ENCODE assay signal across 8 cellular contexts in the genomic region with DNA sequence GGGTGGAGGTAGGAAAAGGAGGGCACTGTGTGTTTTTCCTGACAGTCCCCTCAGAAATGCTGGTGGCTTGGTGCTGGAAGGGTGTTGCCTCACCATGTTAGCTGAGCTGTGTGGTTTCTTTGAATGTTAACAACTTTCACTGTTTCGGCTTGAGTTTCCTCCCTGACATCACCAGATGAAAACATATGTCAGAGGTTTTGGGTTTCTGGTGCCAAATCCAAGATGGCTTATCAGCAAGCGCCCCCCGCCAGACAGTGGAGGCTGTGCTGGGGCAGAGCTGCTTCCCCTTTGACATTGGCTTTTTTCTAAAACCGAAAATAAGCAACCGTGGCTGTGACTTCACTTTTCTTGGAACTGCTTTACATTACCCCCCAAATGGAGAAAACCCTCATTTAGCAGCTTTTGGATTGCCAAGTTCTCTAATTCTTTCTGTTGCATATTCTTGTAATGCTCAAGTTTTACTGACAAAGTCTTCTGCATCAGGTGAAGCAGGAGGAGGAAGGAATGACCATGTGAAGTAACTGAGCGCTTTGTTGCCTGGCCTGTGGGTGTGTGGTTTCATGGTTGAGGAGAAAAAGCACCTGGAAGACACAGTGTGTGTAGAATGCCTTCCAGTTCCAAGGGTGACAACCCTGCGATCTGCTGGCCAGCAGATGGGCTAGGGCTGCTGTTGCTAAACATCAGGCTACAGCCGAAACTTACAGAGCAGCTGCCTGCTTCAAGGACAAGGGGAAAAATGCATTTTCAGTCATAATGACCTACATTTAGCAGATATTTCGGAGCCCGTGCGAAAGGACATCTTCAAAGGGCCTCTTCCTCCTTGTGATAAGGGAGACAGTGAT. TPM values are rescaled to one million over a fixed set of nuclear protein-coding genes. Genes with fewer than 3 reads are reported as not detected.
DNase-seq lines count a peak whose midpoint lies in the region; ATAC-seq and FAIRE-seq lines count a peak whose summit lies in the region.

No MANE protein-coding gene starts in this region.

- peak overlapping the region; percentile 21 for H3K4me3 Mint-ChIP-seq in activated naive CD4-positive, alpha-beta T cell treated with anti-CD3 and anti-CD28 coated beads, Interleukin-2, amount 50 U/mL, for 24 hours

- no peaks in the 10 kb centered on the region for H3K27me3 Mint-ChIP-seq in activated naive CD4-positive, alpha-beta T cell treated with anti-CD3 and anti-CD28 coated beads, Interleukin-2, amount 50 U/mL, for 24 hours

- H3K36me3 ChIP-seq in SK-N-MC (ENCODE audit: insufficient read depth, low read length), result peaks cover 12% of the 10 kb centered on the region; the same call in 1 of the 2 replicates
- H3K36me3 ChIP-seq in small intestine (ENCODE audit: control insufficient read depth in 2 of 2, insufficient read depth in 2 of 2, low read length in 2 of 2), result peaks cover 0 to 4% of the 10 kb centered on the region in 2 donors

- 51 to 83% (median 66%) methylated on average over 11 of the region's 11 CpGs for WGBS in small intestine, 3 donors

- peaks cover 65% of the 10 kb centered on the region for H3K4me1 Mint-ChIP-seq in activated naive CD4-positive, alpha-beta T cell treated with anti-CD3 and anti-CD28 coated beads, Interleukin-2, amount 50 U/mL, for 24 hours

- peak overlapping the region; percentile 66 for H3K27ac Mint-ChIP-seq in activated naive CD4-positive, alpha-beta T cell treated with anti-CD3 and anti-CD28 coated beads, Interleukin-2, amount 50 U/mL, for 24 hours

- peak overlapping the region; percentile 45; the same call in 1 of the 2 replicates for H3K4me3 ChIP-seq in SK-N-MC
- H3K4me3 ChIP-seq in small intestine (ENCODE audit: low read depth in 1 of 2, low read length in 2 of 2), result no peak overlapping the region

- peaks cover 5% of the 10 kb centered on the region for H3K36me3 Mint-ChIP-seq in activated naive CD4-positive, alpha-beta T cell treated with anti-CD3 and anti-CD28 coated beads, Interleukin-2, amount 50 U/mL, for 24 hours

- H3K27me3 ChIP-seq in small intestine (ENCODE audit: control insufficient read depth in 2 of 2, insufficient read depth in 2 of 2, low read length in 2 of 2), result no peaks in the 10 kb centered on the region

- H3K4me1 ChIP-seq in small intestine (ENCODE audit: control insufficient read depth in 2 of 2, insufficient read depth in 1 of 2, low read depth in 1 of 2, low read length in 1 of 2), result peaks cover 0 to 2% of the 10 kb centered on the region in 2 donors

- H3K27ac ChIP-seq in SK-N-MC (peak overlapping the region; percentile 10; the same call in 1 of the 2 replicates), small intestine (ENCODE audit: low read depth in 1 of 2, low read length in 1 of 2) (peak overlapping the region in 1 of 2 donors; percentile 47)

- H3K9ac ChIP-seq in SK-N-MC (ENCODE audit: insufficient read length), result no peak overlapping the region

- DNase-seq in SK-N-MC (ENCODE audit: low read depth, low spot score) (no peak), small intestine (peak; percentile 17), AG08395 (ENCODE audit: low spot score) (no peak), occipital lobe (lab: John Stamatoyannopoulos, UW) (no peak), NCI-H2107 treated with DMSO at 0.1 percent for 48 hours (lab: John Stamatoyannopoulos, UW; ENCODE audit: unreplicated experiment) (no peak)

- H3K9me3 ChIP-seq in SK-N-MC (ENCODE audit: low read depth, low read length) (no peaks in the 10 kb centered on the region), small intestine (ENCODE audit: control insufficient read depth, low read depth) (no peaks in the 10 kb centered on the region)

- H3K9me3 Mint-ChIP-seq in activated naive CD4-positive, alpha-beta T cell treated with anti-CD3 and anti-CD28 coated beads, Interleukin-2, amount 50 U/mL, for 24 hours, result no peaks in the 10 kb centered on the region

- ATAC-seq in GM18498 (IDR thresholded peaks at IDR 0.05; ENCODE audit: unreplicated experiment) (peak; percentile 69), HG02852 (IDR thresholded peaks at IDR 0.05; ENCODE audit: unreplicated experiment) (peak; percentile 60)

- no peak for FAIRE-seq in small intestine (lab: Jason Lieb, UNC)

RNA-seq across cellular contexts. Expression of a gene that starts 9.7 kb away (rescaled TPM):
- 10 to 100 TPM in 1 of 3 donors, 1 to 10 TPM in 2; 1.4 to 14.3 (median 2.9) TPM for polyA plus RNA-seq in small intestine
- total RNA-seq in occipital lobe, result 4.1 TPM
